1 cellular context compared by ENCODE assay signal in genomic region chr6:160349837-160350236, GRCh38.
TF ChIP-seq lines count a peak whose summit lies in the region.

No MANE protein-coding gene starts in this region.

TF ChIP-seq in HepG2, 621 proteins besides CTCF, POLR2A, EP300 and RAD21:
- no peak for TF ChIP-seq HES4 (CRISPR knock-in tag; IDR thresholded peaks at IDR 0.05; ENCODE audit: borderline replicate concordance)
- no peak for TF ChIP-seq U2AF1 (optimal IDR thresholded peaks at IDR 0.05; ENCODE audit: low read depth, low read length)
- TF ChIP-seq ZNF230 (CRISPR knock-in tag; IDR thresholded peaks at IDR 0.05), result no peak
- peak; percentile 41; the same call in 1 of the 2 replicates for TF ChIP-seq ZSCAN21 (CRISPR knock-in tag; IDR thresholded peaks at IDR 0.05; ENCODE audit: borderline replicate concordance)
- TF ChIP-seq SAP130 (CRISPR knock-in tag; IDR thresholded peaks at IDR 0.05; ENCODE audit: low read depth), result 0 out of 2 replicates have a peak, but pooled peaks have one; percentile 14
- TF ChIP-seq DR1 (CRISPR knock-in tag; IDR thresholded peaks at IDR 0.05), result no peak
- peak; percentile 15; the same call in 1 of the 2 replicates for TF ChIP-seq SALL1 (CRISPR knock-in tag; IDR thresholded peaks at IDR 0.05)
- no peak for TF ChIP-seq ZNF264 (CRISPR knock-in tag; IDR thresholded peaks at IDR 0.05)
- TF ChIP-seq PRPF4 (IDR thresholded peaks at IDR 0.05; ENCODE audit: low read depth, low read length, poor library complexity, severe bottlenecking), result no peak
- TF ChIP-seq KLF11 (CRISPR knock-in tag; IDR thresholded peaks at IDR 0.05), result 0 out of 2 replicates have a peak, but pooled peaks have one; percentile 14
- TF ChIP-seq ZSCAN5A (CRISPR knock-in tag; IDR thresholded peaks at IDR 0.05; ENCODE audit: borderline replicate concordance), result peak; percentile 3; the same call in 1 of the 2 replicates
- no peak for TF ChIP-seq U2AF2 (IDR thresholded peaks at IDR 0.05; ENCODE audit: low read depth, low read length)
- no peak for TF ChIP-seq GFI1 (CRISPR knock-in tag; IDR thresholded peaks at IDR 0.05; ENCODE audit: borderline replicate concordance)
- no peak for TF ChIP-seq ZNF607 (CRISPR knock-in tag; IDR thresholded peaks at IDR 0.05; ENCODE audit: borderline replicate concordance)
- no peak for TF ChIP-seq PRMT3 (CRISPR knock-in tag; IDR thresholded peaks at IDR 0.05; ENCODE audit: borderline replicate concordance, low read depth)
- TF ChIP-seq PRDM10 (CRISPR knock-in tag; IDR thresholded peaks at IDR 0.05; ENCODE audit: low read depth), result no peak
- no peak for TF ChIP-seq FOXJ3 (CRISPR knock-in tag; IDR thresholded peaks at IDR 0.05; ENCODE audit: borderline replicate concordance)
- TF ChIP-seq ELF4 (CRISPR knock-in tag; IDR thresholded peaks at IDR 0.05; ENCODE audit: borderline replicate concordance), result no peak
- no peak for TF ChIP-seq MAFG (CRISPR knock-in tag; IDR thresholded peaks at IDR 0.05)
- TF ChIP-seq MYC (CRISPR knock-in tag; IDR thresholded peaks at IDR 0.05; ENCODE audit: borderline replicate concordance), result peak; percentile 34; the same call in 1 of the 2 replicates
- TF ChIP-seq KMT2A (CRISPR knock-in tag; IDR thresholded peaks at IDR 0.05), result peak; percentile 65; the same call in 1 of the 2 replicates
